Comparison of ENCODE assay signal across 12 cellular contexts in the genomic region with DNA sequence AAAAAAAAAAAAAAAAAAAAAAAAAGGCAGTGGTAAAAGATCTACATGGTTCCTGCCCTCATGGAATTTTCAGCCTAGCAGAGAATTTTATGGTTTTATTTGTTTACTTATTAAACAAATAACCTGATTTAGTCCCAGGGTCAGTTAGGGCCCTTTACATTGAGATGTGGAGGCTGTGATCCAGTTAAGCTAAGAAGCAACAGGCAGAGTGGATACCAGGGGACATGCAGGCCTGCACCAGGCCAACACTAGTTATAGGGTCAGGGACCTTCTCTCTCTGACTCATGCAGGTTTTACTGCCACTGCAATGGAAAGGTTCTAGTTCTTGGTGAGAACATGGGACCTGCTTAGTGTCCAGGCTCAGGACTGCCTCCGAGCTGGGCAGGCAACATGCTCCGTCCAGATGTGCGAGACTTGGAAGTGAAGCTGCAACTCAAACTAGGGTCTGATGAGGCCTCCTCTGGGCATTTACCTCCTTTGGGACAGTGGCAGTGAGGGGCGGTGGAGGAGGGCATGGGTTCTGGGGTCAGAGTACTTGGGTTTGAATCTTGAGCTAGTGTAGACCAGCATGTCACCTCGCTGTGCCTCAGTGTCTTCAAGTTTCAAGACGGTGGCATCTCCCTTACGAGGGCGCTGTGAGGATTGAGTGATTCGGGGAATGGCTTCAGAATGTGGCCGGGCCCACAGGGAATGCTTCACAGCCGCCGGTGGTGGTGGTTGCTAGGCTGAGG.
"Had no signal": no experiment of that assay in that cellular context is flagged by ENCODE, and none has a peak within 500 bp of the region (broad histone marks: within the 10 kb centered on the region; RNA-seq: fewer than 3 reads in every experiment).

No MANE protein-coding gene starts in this region.

- H3K27ac ChIP-seq: esophagus muscularis mucosa, testis had no signal

- ATAC-seq: stimulated activated naive CD8-positive, alpha-beta T cell treated with anti-CD3 and anti-CD28 coated beads, Interleukin-15, amount 100 ng/mL, for 72 hours had no signal

- H3K4me3 ChIP-seq: esophagus muscularis mucosa, testis had no signal

- H3K4me3 Mint-ChIP-seq: activated naive CD8-positive, alpha-beta T cell; activated T-cell treated with anti-CD3 and anti-CD28 coated beads, Interleukin-2, amount 50 U/mL, for 24 hours; stimulated activated naive CD8-positive, alpha-beta T cell treated with anti-CD3 and anti-CD28 coated beads, Interleukin-15, amount 100 ng/mL, for 72 hours had no signal

- H3K27me3 ChIP-seq: esophagus muscularis mucosa, testis had no signal

- H3K36me3 ChIP-seq: esophagus muscularis mucosa had no signal

- DNase-seq: activated CD4-positive, alpha-beta T cell treated with anti-CD3 and anti-CD28 coated beads, Interleukin-2, amount 50 U/mL, for 4 hours; activated effector memory CD4-positive, alpha-beta T cell treated with anti-CD3 and anti-CD28 coated beads, Interleukin-2, amount 50 U/mL, for 16 hours; activated T-cell treated with anti-CD3 and anti-CD28 coated beads, Interleukin-2, amount 50 U/mL, for 24 hours; foreskin fibroblast; glutamatergic neuron; stimulated activated CD4-positive, alpha-beta T cell treated with anti-CD3 and anti-CD28 coated beads, Interleukin-4, amount 100 ng/mL, for 1 hour; stimulated activated CD8-positive, alpha-beta memory T cell treated with anti-CD3 and anti-CD28 coated beads, Interleukin-4, amount 100 ng/mL, for 48 hours; stimulated activated naive CD8-positive, alpha-beta T cell treated with anti-CD3 and anti-CD28 coated beads, Interleukin-15, amount 100 ng/mL, for 72 hours; testis had no signal

- H3K9me3 ChIP-seq: esophagus muscularis mucosa, testis had no signal

- FAIRE-seq: islet of Langerhans had no signal

- H3K27ac Mint-ChIP-seq: activated naive CD8-positive, alpha-beta T cell; activated T-cell treated with anti-CD3 and anti-CD28 coated beads, Interleukin-2, amount 50 U/mL, for 24 hours had no signal

- H3K27me3 Mint-ChIP-seq: activated naive CD8-positive, alpha-beta T cell; activated T-cell treated with anti-CD3 and anti-CD28 coated beads, Interleukin-2, amount 50 U/mL, for 24 hours; stimulated activated naive CD8-positive, alpha-beta T cell treated with anti-CD3 and anti-CD28 coated beads, Interleukin-15, amount 100 ng/mL, for 72 hours had no signal

- H3K4me1 ChIP-seq: esophagus muscularis mucosa, testis had no signal

- H3K9me3 Mint-ChIP-seq: activated T-cell treated with anti-CD3 and anti-CD28 coated beads, Interleukin-2, amount 50 U/mL, for 24 hours; stimulated activated naive CD8-positive, alpha-beta T cell treated with anti-CD3 and anti-CD28 coated beads, Interleukin-15, amount 100 ng/mL, for 72 hours had no signal
